Comparison of ENCODE assay signal across 1 cellular context in genomic region chr19:14722127-14722526, GRCh38.
TF ChIP-seq lines count a peak whose summit lies in the region.

No MANE protein-coding gene starts in this region.

TF ChIP-seq in HepG2, 621 proteins besides CTCF, POLR2A, EP300 and RAD21:
- TF ChIP-seq, protein P1, sequence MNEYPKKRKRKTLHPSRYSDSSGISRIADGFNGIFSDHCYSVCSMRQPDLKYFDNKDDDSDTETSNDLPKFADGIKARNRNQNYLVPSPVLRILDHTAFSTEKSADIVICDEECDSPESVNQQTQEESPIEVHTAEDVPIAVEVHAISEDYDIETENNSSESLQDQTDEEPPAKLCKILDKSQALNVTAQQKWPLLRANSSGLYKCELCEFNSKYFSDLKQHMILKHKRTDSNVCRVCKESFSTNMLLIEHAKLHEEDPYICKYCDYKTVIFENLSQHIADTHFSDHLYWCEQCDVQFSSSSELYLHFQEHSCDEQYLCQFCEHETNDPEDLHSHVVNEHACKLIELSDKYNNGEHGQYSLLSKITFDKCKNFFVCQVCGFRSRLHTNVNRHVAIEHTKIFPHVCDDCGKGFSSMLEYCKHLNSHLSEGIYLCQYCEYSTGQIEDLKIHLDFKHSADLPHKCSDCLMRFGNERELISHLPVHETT (CRISPR knock-in tag; conservative IDR thresholded peaks at IDR 0.05), result no peak
- TF ChIP-seq STAG1 (CRISPR knock-in tag; IDR thresholded peaks at IDR 0.05), result no peak
- TF ChIP-seq RAD51 (IDR thresholded peaks at IDR 0.05; ENCODE audit: borderline replicate concordance), result peak; percentile 23; the same call in 1 of the 2 replicates
- no peak for TF ChIP-seq TFAP4 (IDR thresholded peaks at IDR 0.05; ENCODE audit: borderline replicate concordance, low read depth)
